21 cellular contexts compared by ENCODE assay signal in the genomic region with DNA sequence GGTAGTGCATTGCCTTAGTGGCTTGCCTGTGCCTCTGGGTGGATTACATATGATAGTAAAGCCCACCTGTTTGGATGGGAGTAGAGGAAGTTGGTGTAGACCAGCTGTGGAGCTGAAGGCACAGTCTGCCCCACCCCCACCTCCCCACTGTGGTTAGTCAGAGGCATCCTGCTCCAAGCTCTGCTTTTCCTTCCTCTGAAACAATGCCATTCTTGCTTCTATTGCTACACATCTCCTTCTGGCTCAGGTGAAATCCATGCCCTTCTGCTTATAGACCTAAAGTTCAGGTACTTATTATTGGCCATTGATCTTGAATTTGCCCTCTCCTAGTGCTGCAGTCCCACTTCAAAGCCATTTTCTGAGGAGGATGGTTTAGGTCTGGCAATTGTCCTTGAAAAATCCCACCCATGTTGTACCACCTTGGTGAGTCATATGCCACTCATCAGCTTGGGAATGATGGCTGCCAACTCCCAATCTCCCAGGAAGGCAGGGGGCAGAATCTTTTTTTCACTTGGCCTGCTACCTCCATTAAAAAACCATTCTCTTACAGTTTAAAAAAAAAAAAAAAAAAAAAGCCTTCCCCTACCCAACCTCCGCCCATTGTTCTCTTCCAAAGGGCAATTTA. TPM values are rescaled to one million over a fixed set of nuclear protein-coding genes. Genes with fewer than 3 reads are reported as not detected.
A peak's percentile ranks its signal among the peaks of the same experiment; 100 is the strongest.
DNase-seq lines count a peak whose midpoint lies in the region; ATAC-seq, FAIRE-seq and TF ChIP-seq lines count a peak whose summit lies in the region.
"Had no signal": no experiment of that assay in that cellular context is flagged by ENCODE, and none has a peak within 500 bp of the region (broad histone marks: within the 10 kb centered on the region; RNA-seq: fewer than 3 reads in every experiment).

No MANE protein-coding gene starts in this region.

- H3K4me3 ChIP-seq in SJSA1 (no peak overlapping the region), fibroblast of pulmonary artery (replicated peaks; ENCODE audit: low read depth, low read length) (no peak overlapping the region)
- H3K4me3 ChIP-seq: heart right ventricle had no signal

- no peak for TF ChIP-seq CTCF in fibroblast of pulmonary artery (IDR thresholded peaks at IDR 0.05; ENCODE audit: low read length, missing control alignments)

- peak; percentile 51 for FAIRE-seq in GM12891 (lab: Jason Lieb, UNC)

- peaks cover 15% of the 10 kb centered on the region for H3K4me1 ChIP-seq in SJSA1 (replicated peaks)

- no peak overlapping the region for H3K27ac ChIP-seq in SJSA1

- TF ChIP-seq POLR2A in GM12891 (IDR thresholded peaks at IDR 0.05; ENCODE audit: low read depth, low read length) = no peak

- no peaks in the 10 kb centered on the region for H3K27me3 ChIP-seq in SJSA1 (replicated peaks)
- H3K27me3 ChIP-seq: heart right ventricle had no signal

- H3K9me3 ChIP-seq in SJSA1 (replicated peaks) = no peaks in the 10 kb centered on the region
- H3K9me3 ChIP-seq: heart right ventricle, SK-N-SH had no signal

- peaks cover 45% of the 10 kb centered on the region for H3K36me3 ChIP-seq in SJSA1

- no peak for ATAC-seq in HG02870 (IDR thresholded peaks at IDR 0.05; ENCODE audit: unreplicated experiment)
- ATAC-seq in GM18519 (IDR thresholded peaks at IDR 0.05; ENCODE audit: low FRiP score, unreplicated experiment) = no peak
- ATAC-seq in activated CD4-positive, CD25-positive, alpha-beta regulatory T cell treated with anti-CD3 and anti-CD28 coated beads, Interleukin-2, amount 50 U/mL, for 24 hours = no peak
- no peak for ATAC-seq in HG03097 (IDR thresholded peaks at IDR 0.05; ENCODE audit: low FRiP score, unreplicated experiment)
- ATAC-seq: left lobe of liver; stimulated activated memory B cell treated with anti-CD40 and anti-IgM and Interleukin-4, amounts not matched to agents 10 μg/mL and 1 μg/mL and 100 μg/mL, for 72 hours had no signal

- DNase-seq in AG20443 (ENCODE audit: low spot score) = peak; percentile 25
- DNase-seq in GM12891 (ENCODE audit: insufficient read length, low spot score) = no peak
- peak; percentile 59 to 61 for DNase-seq in SJSA1 (ENCODE audit: low read depth in 1 of 2, low spot score in 2 of 2)
- DNase-seq in fibroblast of pulmonary artery (ENCODE audit: low read depth) = peak; percentile 55
- DNase-seq: C1 segment of cervical spinal cord; caudate nucleus; GF-D8; H7; heart right ventricle; naive B cell; NCI-H2107; NK-92 treated with Interleukin-12 subunit alpha and Interleukin-12 subunit beta, amount 100 ng/mL, for 24 hours; SK-N-SH; stimulated activated CD4-positive, alpha-beta T cell treated with anti-CD3 and anti-CD28 coated beads, Interleukin-4, amount 100 ng/mL, for 24 hours had no signal

TF ChIP-seq in GM12891, 5 proteins besides CTCF, POLR2A, EP300 and RAD21:
- no peak for TF ChIP-seq SPI1 (IDR thresholded peaks at IDR 0.05; ENCODE audit: low read depth, low read length)
- TF ChIP-seq TAF1 (IDR thresholded peaks at IDR 0.05; ENCODE audit: low read depth, low read length) = no peak
- TF ChIP-seq PAX5 (IDR thresholded peaks at IDR 0.05; ENCODE audit: insufficient read depth, low read length, severe bottlenecking) = no peak
TF ChIP-seq in GM12891: peak in this region for 0.

RNA-seq across cellular contexts. Expression of gene TXLNA, which starts 6.7 kb away (rescaled TPM):
- polyA plus RNA-seq in GM12891 (2012; ENCODE audit: low read depth, missing spikeins) = 31.7 TPM
- 65.4 and 101 TPM in 2 replicates for total RNA-seq in SJSA1 (2014; rRNA removed; shearing (Covaris generic))

RNA-seq across cellular contexts. Expression of gene CCDC28B, which starts 27.7 kb away (rescaled TPM):
- 128 TPM for polyA plus RNA-seq in GM12891 (2012; ENCODE audit: low read depth, missing spikeins)
- 22.1 and 38.9 TPM in 2 replicates for total RNA-seq in SJSA1 (2014; rRNA removed; shearing (Covaris generic))

RNA-seq across cellular contexts. Expression of gene IQCC, which starts 32.7 kb away (rescaled TPM):
- 2.1 TPM for polyA plus RNA-seq in GM12891 (2012; ENCODE audit: low read depth, missing spikeins)
- 4.4 and 5.6 TPM in 2 replicates for total RNA-seq in SJSA1 (2014; rRNA removed; shearing (Covaris generic))

RNA-seq across cellular contexts. Expression of gene DCDC2B, which starts 36.2 kb away (rescaled TPM):
- 0.05 TPM for polyA plus RNA-seq in GM12891 (2012; ENCODE audit: low read depth, missing spikeins)
- total RNA-seq in SJSA1 (2014; rRNA removed; shearing (Covaris generic)) = not detected in 2 replicates
- total RNA-seq: activated T-helper 2 cell treated with anti-CD3 and anti-CD28 coated beads, Interferon-gamma antibody, Interleukin-2, Interleukin-4, amounts not matched to agents 10 μg/mL and 5 μg/mL and 100 μg/mL, durations not matched to agents 14 hours and 24 hours and 36 hours; H7; heart right ventricle; left lobe of liver had no signal
- polyA plus RNA-seq: heart right ventricle, SK-N-SH had no signal

RNA-seq across cellular contexts. Expression of gene TMEM234, which starts 49.4 kb away (rescaled TPM):
- 10.9 TPM for polyA plus RNA-seq in GM12891 (2012; ENCODE audit: low read depth, missing spikeins)
- total RNA-seq in SJSA1 (2014; rRNA removed; shearing (Covaris generic)) = 9.2 and 13.5 TPM in 2 replicates
